Comparison of ENCODE assay signal across 17 cellular contexts in the genomic region with DNA sequence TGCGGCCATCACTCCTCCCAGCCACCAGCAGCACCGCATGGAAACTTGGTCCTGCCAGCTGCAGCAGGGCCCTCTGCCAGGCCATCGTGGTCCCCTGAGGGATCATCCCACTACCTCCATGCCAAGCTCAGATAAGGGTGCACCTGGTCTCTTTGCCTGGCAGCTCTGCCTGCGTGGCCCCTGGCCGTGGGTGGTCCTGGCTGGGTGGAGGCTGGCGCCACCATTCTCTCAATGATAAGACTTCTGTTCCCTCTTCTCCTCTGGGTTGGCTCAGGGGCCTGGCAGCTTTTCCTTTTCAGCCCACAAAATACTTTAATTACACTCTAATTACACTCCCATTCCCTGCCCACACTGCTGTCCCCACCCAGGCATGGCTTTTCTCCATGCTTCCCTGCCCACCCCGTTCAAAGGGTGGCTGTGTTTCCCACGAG. TPM values are rescaled to one million over a fixed set of nuclear protein-coding genes. Genes with fewer than 3 reads are reported as not detected.
DNase-seq lines count a peak whose midpoint lies in the region; ATAC-seq and TF ChIP-seq lines count a peak whose summit lies in the region.
"Had no signal": no experiment of that assay in that cellular context is flagged by ENCODE, and none has a peak within 500 bp of the region (broad histone marks: within the 10 kb centered on the region; RNA-seq: fewer than 3 reads in every experiment).

No MANE protein-coding gene starts in this region.

- H3K4me2 ChIP-seq in SK-N-SH = no peak overlapping the region
- H3K4me2 ChIP-seq: A549 had no signal

- no peaks in the 10 kb centered on the region for H4K20me1 ChIP-seq in SK-N-SH (ENCODE audit: insufficient read depth)

- CTCF ChIA-PET in SK-N-SH (lab: Yijun Ruan, JAX) = interaction anchor here (1.0 to 3.2 kb wide), 8 partner anchors 11 to 283 kb away, joined by 3 to 12 read pairs (median 4); no protein-coding TSS in a partner anchor

- no peaks in the 10 kb centered on the region for H3K79me2 ChIP-seq in SK-N-SH (ENCODE audit: insufficient read depth)

- no peaks in the 10 kb centered on the region; the same call in 1 of the 2 replicates for H3K27me3 ChIP-seq in SK-N-SH (ENCODE audit: insufficient read depth)
- no peaks in the 10 kb centered on the region for H3K27me3 ChIP-seq in SJCRH30
- no peaks in the 10 kb centered on the region for H3K27me3 ChIP-seq in Peyer's patch
- no peaks in the 10 kb centered on the region for H3K27me3 ChIP-seq in effector memory CD4-positive, alpha-beta T cell (replicated peaks; ENCODE audit: control insufficient read depth, insufficient read depth, low read length, poor library complexity, severe bottlenecking)

- H3K4me1 ChIP-seq in SK-N-SH (ENCODE audit: control insufficient read depth in 1 of 2, insufficient read depth in 2 of 2, low read depth in 1 of 2, low read length in 1 of 2) = peaks cover 0 to 8% of the 10 kb centered on the region in 2 experiments; a peak in 1 of 4 replicates
- H3K4me1 ChIP-seq in SJCRH30 = peaks cover 11% of the 10 kb centered on the region; the same call in 1 of the 2 replicates
- peaks cover 0 to 17% (median 2%) of the 10 kb centered on the region in 4 donors for H3K4me1 ChIP-seq in Peyer's patch
- no peaks in the 10 kb centered on the region for H3K4me1 ChIP-seq in effector memory CD4-positive, alpha-beta T cell (ENCODE audit: control insufficient read depth, insufficient read depth, low read length, poor library complexity, severe bottlenecking)
- H3K4me1 ChIP-seq: HAP-1 had no signal

- TF ChIP-seq EP300 in SK-N-SH (IDR thresholded peaks at IDR 0.05; ENCODE audit: borderline replicate concordance in 1 of 2, low read depth in 1 of 2, low read length in 1 of 2) = no peak

- ATAC-seq in SK-N-SH treated with all-trans-retinoic acid at 6 μM for 48 hours (no peak), sciatic nerve (no peak)
- ATAC-seq: A549 had no signal

- H3K36me3 ChIP-seq in SK-N-SH (replicated peaks in 1 of 2; ENCODE audit: control insufficient read depth in 1 of 2, insufficient read depth in 2 of 2, low read length in 1 of 2) (no peaks in the 10 kb centered on the region), SJCRH30 (no peaks in the 10 kb centered on the region), Peyer's patch (no peaks in the 10 kb centered on the region)
- no peaks in the 10 kb centered on the region for H3K36me3 ChIP-seq in effector memory CD4-positive, alpha-beta T cell (ENCODE audit: control insufficient read depth, insufficient read depth, low read length)
- H3K36me3 ChIP-seq: HAP-1 had no signal

- no peak for TF ChIP-seq POLR2A in Peyer's patch (IDR thresholded peaks at IDR 0.05)

- H3K27ac ChIP-seq in SK-N-SH (ENCODE audit: low read depth in 2 of 2, low read length in 1 of 2) = no peak overlapping the region; a peak in 1 of 4 replicates
- no peak overlapping the region for H3K27ac ChIP-seq in SJCRH30
- H3K27ac ChIP-seq in Peyer's patch = no peak overlapping the region
- no peak overlapping the region for H3K27ac ChIP-seq in effector memory CD4-positive, alpha-beta T cell (ENCODE audit: insufficient read depth, low read length, poor library complexity, severe bottlenecking)

- no peaks in the 10 kb centered on the region for H3K9me3 ChIP-seq in SK-N-SH
- no peaks in the 10 kb centered on the region for H3K9me3 ChIP-seq in SJCRH30 (replicated peaks)
- H3K9me3 ChIP-seq in Peyer's patch = no peaks in the 10 kb centered on the region
- H3K9me3 ChIP-seq in effector memory CD4-positive, alpha-beta T cell (ENCODE audit: control insufficient read depth, low read length) = no peaks in the 10 kb centered on the region
- H3K9me3 ChIP-seq: A549, HAP-1 had no signal

- no peak overlapping the region for H2AFZ ChIP-seq in SK-N-SH (ENCODE audit: low read depth)

- WGBS in SK-N-SH (ENCODE audit: low lambda C conversion rate) = 60% methylated on average over 7 of the region's 8 CpGs

- POLR2A ChIA-PET in SK-N-SH (lab: Yijun Ruan, JAX) = no interaction called here

- H3F3A ChIP-seq in SK-N-SH (replicated peaks; ENCODE audit: insufficient read depth) = no peaks in the 10 kb centered on the region

- TF ChIP-seq RAD21 in SK-N-SH (IDR thresholded peaks at IDR 0.05; ENCODE audit: low read length) = no peak

- intact Hi-C loops in sciatic nerve (cut with DNase I) = no loop called here

- no peak overlapping the region for H3K9ac ChIP-seq in SK-N-SH

- DNase-seq in SK-N-SH (peak; percentile 44), NCI-H1092 (lab: John Stamatoyannopoulos, UW) (peak; percentile 67), SJCRH30 (peak; percentile 26 to 37), sciatic nerve (ENCODE audit: low spot score) (peak; percentile 53), Peyer's patch (no peak), iPS-NIHi7 (ENCODE audit: extremely low spot score) (no peak)
- DNase-seq in effector memory CD4-positive, alpha-beta T cell = no peak
- DNase-seq: AML-193; Calu3; CD4-positive, CD25-positive, alpha-beta regulatory T cell; NCI-H146; NCI-H510A; OCI-M1 had no signal

- H3K4me3 ChIP-seq in SK-N-SH (ENCODE audit: low read depth in 2 of 2, low read length in 1 of 2) (no peak overlapping the region), SJCRH30 (no peak overlapping the region), Peyer's patch (no peak overlapping the region)
- H3K4me3 ChIP-seq in effector memory CD4-positive, alpha-beta T cell (ENCODE audit: insufficient read depth, low read depth, low read length, poor library complexity, severe bottlenecking) = no peak overlapping the region
- H3K4me3 ChIP-seq: A549, HAP-1 had no signal

- TF ChIP-seq CTCF in SK-N-SH (IDR thresholded peaks at IDR 0.05) = no peak
- no peak for TF ChIP-seq CTCF in Peyer's patch (IDR thresholded peaks at IDR 0.05)

- H3K9me2 ChIP-seq in SK-N-SH = no peaks in the 10 kb centered on the region

TF ChIP-seq in SK-N-SH, 30 proteins besides CTCF, POLR2A, EP300 and RAD21:
- no peak for TF ChIP-seq TCF12 (IDR thresholded peaks at IDR 0.05)
- TF ChIP-seq GATA2 (CRISPR knock-in tag; IDR thresholded peaks at IDR 0.05) = 0 out of 2 replicates have a peak, but pooled peaks have one; percentile 32

TF ChIP-seq in SK-N-SH treated with all-trans-retinoic acid at 6 μM for 48 hours, 23 proteins besides CTCF, POLR2A, EP300 and RAD21:
- TF ChIP-seq ISL1 (CRISPR knock-in tag; IDR thresholded peaks at IDR 0.05) (no peak), ARNTL (CRISPR knock-in tag; IDR thresholded peaks at IDR 0.05; ENCODE audit: borderline replicate concordance, low read depth) (no peak), ZNF70 (CRISPR knock-in tag; IDR thresholded peaks at IDR 0.05) (no peak), ZFP3 (CRISPR knock-in tag; IDR thresholded peaks at IDR 0.05) (no peak), ESRRG (CRISPR knock-in tag; IDR thresholded peaks at IDR 0.05) (no peak), CSDC2 (CRISPR knock-in tag; IDR thresholded peaks at IDR 0.05) (no peak), BACH2 (CRISPR knock-in tag; IDR thresholded peaks at IDR 0.05; ENCODE audit: borderline replicate concordance) (no peak), PPARA (CRISPR knock-in tag; IDR thresholded peaks at IDR 0.05; ENCODE audit: borderline replicate concordance) (no peak), ZFP30 (CRISPR knock-in tag; IDR thresholded peaks at IDR 0.05) (no peak), TOX (CRISPR knock-in tag; IDR thresholded peaks at IDR 0.05; ENCODE audit: borderline replicate concordance) (no peak), ZNF8 (CRISPR knock-in tag; IDR thresholded peaks at IDR 0.05) (no peak), SNAI2 (CRISPR knock-in tag; IDR thresholded peaks at IDR 0.05) (no peak), RARB (CRISPR knock-in tag; IDR thresholded peaks at IDR 0.05) (no peak)
- TF ChIP-seq, protein P1, sequence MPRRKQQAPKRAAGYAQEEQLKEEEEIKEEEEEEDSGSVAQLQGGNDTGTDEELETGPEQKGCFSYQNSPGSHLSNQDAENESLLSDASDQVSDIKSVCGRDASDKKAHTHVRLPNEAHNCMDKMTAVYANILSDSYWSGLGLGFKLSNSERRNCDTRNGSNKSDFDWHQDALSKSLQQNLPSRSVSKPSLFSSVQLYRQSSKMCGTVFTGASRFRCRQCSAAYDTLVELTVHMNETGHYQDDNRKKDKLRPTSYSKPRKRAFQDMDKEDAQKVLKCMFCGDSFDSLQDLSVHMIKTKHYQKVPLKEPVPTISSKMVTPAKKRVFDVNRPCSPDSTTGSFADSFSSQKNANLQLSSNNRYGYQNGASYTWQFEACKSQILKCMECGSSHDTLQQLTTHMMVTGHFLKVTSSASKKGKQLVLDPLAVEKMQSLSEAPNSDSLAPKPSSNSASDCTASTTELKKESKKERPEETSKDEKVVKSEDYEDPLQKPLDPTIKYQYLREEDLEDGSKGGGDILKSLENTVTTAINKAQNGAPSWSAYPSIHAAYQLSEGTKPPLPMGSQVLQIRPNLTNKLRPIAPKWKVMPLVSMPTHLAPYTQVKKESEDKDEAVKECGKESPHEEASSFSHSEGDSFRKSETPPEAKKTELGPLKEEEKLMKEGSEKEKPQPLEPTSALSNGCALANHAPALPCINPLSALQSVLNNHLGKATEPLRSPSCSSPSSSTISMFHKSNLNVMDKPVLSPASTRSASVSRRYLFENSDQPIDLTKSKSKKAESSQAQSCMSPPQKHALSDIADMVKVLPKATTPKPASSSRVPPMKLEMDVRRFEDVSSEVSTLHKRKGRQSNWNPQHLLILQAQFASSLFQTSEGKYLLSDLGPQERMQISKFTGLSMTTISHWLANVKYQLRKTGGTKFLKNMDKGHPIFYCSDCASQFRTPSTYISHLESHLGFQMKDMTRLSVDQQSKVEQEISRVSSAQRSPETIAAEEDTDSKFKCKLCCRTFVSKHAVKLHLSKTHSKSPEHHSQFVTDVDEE (CRISPR knock-in tag; IDR thresholded peaks at IDR 0.05) = no peak
- TF ChIP-seq, protein P2, sequence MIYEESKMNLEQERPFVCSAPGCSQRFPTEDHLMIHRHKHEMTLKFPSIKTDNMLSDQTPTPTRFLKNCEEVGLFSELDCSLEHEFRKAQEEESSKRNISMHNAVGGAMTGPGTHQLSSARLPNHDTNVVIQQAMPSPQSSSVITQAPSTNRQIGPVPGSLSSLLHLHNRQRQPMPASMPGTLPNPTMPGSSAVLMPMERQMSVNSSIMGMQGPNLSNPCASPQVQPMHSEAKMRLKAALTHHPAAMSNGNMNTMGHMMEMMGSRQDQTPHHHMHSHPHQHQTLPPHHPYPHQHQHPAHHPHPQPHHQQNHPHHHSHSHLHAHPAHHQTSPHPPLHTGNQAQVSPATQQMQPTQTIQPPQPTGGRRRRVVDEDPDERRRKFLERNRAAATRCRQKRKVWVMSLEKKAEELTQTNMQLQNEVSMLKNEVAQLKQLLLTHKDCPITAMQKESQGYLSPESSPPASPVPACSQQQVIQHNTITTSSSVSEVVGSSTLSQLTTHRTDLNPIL (CRISPR knock-in tag; IDR thresholded peaks at IDR 0.05; ENCODE audit: low read depth) = no peak
TF ChIP-seq in SK-N-SH treated with all-trans-retinoic acid at 6 μM for 48 hours: peak in this region for 0.

RNA-seq across cellular contexts. Expression of a gene that starts 26.8 kb away (rescaled TPM):
- 18.3 and 20.7 TPM in 2 replicates for polyA plus RNA-seq in SK-N-SH (2012; rRNA removed)
- 8.1 and 14.3 TPM in 2 replicates for polyA plus RNA-seq in SK-N-SH (2012; cell fraction: cytosol; rRNA removed)
- polyA plus RNA-seq in SK-N-SH (2012; cell fraction: nucleus; rRNA removed) = 8.7 TPM in 2 replicates
- total RNA-seq in SJCRH30 (2014; rRNA removed; shearing (Covaris generic)) = 18.2 and 21.2 TPM in 2 replicates
- total RNA-seq in sciatic nerve (48.8 TPM), Peyer's patch (100 to 1,000 TPM in 2 of 4 donors, 10 to 100 TPM in 2; 27.2 to 152 (median 87.2) TPM)
- total RNA-seq: CD4-positive, CD25-positive, alpha-beta regulatory T cell had no signal
- polyA plus RNA-seq: CD4-positive, CD25-positive, alpha-beta regulatory T cell; IgD-negative memory B cell had no signal

Comparison
In these comparisons a context has a peak if more than half of its experiments do, and no peak if none do; other contexts are left out.
1. DNase-seq: peak in SK-N-SH (single experiment), NCI-H1092 (single experiment), SJCRH30 (2 of 2) and sciatic nerve (single experiment); none in Peyer's patch (0 of 3), iPS-NIHi7 (single experiment) and effector memory CD4-positive, alpha-beta T cell (0 of 3).